1 cellular context compared by ENCODE assay signal in the genomic region with DNA sequence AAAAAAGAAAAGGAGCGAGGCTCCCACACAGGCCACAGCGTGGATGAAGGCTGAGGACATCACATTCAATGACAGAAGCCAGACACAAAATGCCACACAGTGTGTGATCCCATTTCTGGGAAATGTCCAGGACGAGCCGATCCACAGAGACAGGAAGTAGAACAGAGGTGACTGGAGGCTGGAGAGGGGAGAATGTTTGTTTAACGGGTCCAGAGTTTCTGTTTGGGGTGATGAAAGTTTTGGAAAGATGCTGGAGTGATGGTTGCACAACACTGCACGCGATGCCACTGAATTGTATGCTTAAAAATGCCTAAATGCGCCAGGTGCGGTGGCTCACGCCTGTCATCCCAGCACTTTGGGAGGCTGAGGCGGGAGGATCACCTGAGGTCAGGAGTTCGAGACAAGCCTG.
TF ChIP-seq lines count a peak whose summit lies in the region.

No MANE protein-coding gene starts in this region.

TF ChIP-seq in IMR-90, 13 proteins besides CTCF, POLR2A, EP300 and RAD21:
- TF ChIP-seq, protein P1, sequence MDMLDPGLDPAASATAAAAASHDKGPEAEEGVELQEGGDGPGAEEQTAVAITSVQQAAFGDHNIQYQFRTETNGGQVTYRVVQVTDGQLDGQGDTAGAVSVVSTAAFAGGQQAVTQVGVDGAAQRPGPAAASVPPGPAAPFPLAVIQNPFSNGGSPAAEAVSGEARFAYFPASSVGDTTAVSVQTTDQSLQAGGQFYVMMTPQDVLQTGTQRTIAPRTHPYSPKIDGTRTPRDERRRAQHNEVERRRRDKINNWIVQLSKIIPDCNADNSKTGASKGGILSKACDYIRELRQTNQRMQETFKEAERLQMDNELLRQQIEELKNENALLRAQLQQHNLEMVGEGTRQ (IDR thresholded peaks at IDR 0.05; ENCODE audit: low read depth, low read length): no peak
- TF ChIP-seq NFE2L2 (IDR thresholded peaks at IDR 0.05; ENCODE audit: low read depth, low read length) (no peak), BHLHE40 (IDR thresholded peaks at IDR 0.05; ENCODE audit: low read depth, low read length) (no peak), SMC3 (IDR thresholded peaks at IDR 0.05; ENCODE audit: low read depth, low read length) (no peak), MAFK (IDR thresholded peaks at IDR 0.05; ENCODE audit: low read depth, low read length) (no peak), RFX5 (IDR thresholded peaks at IDR 0.05; ENCODE audit: low read depth, low read length) (no peak), CEBPB (IDR thresholded peaks at IDR 0.05; ENCODE audit: low read depth, low read length) (peak; percentile 54)
- TF ChIP-seq, protein P2, sequence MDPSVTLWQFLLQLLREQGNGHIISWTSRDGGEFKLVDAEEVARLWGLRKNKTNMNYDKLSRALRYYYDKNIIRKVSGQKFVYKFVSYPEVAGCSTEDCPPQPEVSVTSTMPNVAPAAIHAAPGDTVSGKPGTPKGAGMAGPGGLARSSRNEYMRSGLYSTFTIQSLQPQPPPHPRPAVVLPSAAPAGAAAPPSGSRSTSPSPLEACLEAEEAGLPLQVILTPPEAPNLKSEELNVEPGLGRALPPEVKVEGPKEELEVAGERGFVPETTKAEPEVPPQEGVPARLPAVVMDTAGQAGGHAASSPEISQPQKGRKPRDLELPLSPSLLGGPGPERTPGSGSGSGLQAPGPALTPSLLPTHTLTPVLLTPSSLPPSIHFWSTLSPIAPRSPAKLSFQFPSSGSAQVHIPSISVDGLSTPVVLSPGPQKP (IDR thresholded peaks at IDR 0.05; ENCODE audit: borderline replicate concordance, low read depth, low read length): no peak
